In genomic region chr17:69596141-69596540, GRCh38 we compare ENCODE assay signal across 29 cellular contexts.
"Had no signal": no experiment of that assay in that cellular context is flagged by ENCODE, and none has a peak within 500 bp of the region (broad histone marks: within the 10 kb centered on the region; RNA-seq: fewer than 3 reads in every experiment).

No MANE protein-coding gene starts in this region.

- H3K27me3 Mint-ChIP-seq: activated T-cell treated with anti-CD3 and anti-CD28 coated beads, Interleukin-2, amount 50 U/mL, for 24 hours had no signal

- H3K27me3 ChIP-seq: ascending aorta, breast epithelium, cardiac muscle cell, colonic mucosa had no signal

- H3K4me3 ChIP-seq: ascending aorta, breast epithelium, cardiac muscle cell, colonic mucosa had no signal

- H3K27ac ChIP-seq: ascending aorta, breast epithelium, cardiac muscle cell, colonic mucosa, VCaP had no signal

- H3K4me1 Mint-ChIP-seq: activated CD4-positive, alpha-beta memory T cell treated with anti-CD3 and anti-CD28 coated beads, Interleukin-2, amount 10 ng/mL, durations not matched to agents 7 days and 5 days; activated CD4-positive, alpha-beta T cell treated with anti-CD3 and anti-CD28 coated beads, Interleukin-2, amount 10 ng/mL, durations not matched to agents 7 days and 5 days; activated naive CD4-positive, alpha-beta T cell treated with anti-CD3 and anti-CD28 coated beads, Interleukin-2, amount 10 ng/mL, durations not matched to agents 7 days and 5 days; activated naive CD8-positive, alpha-beta T cell treated with anti-CD3 and anti-CD28 coated beads, Interleukin-2, amount 10 ng/mL, durations not matched to agents 7 days and 5 days; brain; WTC11 had no signal

- H3K27ac Mint-ChIP-seq: activated CD4-positive, alpha-beta memory T cell treated with anti-CD3 and anti-CD28 coated beads, Interleukin-2, amount 10 ng/mL, durations not matched to agents 7 days and 5 days; activated CD4-positive, alpha-beta T cell treated with anti-CD3 and anti-CD28 coated beads, Interleukin-2, amount 10 ng/mL, durations not matched to agents 7 days and 5 days; activated naive CD4-positive, alpha-beta T cell treated with anti-CD3 and anti-CD28 coated beads, Interleukin-2, amount 10 ng/mL, durations not matched to agents 7 days and 5 days; activated naive CD4-positive, alpha-beta T cell treated with anti-CD3 and anti-CD28 coated beads, Interleukin-2, amount 50 U/mL, for 72 hours; activated naive CD8-positive, alpha-beta T cell treated with anti-CD3 and anti-CD28 coated beads, Interleukin-2, amount 10 ng/mL, durations not matched to agents 7 days and 5 days; activated T-cell treated with anti-CD3 and anti-CD28 coated beads, Interleukin-2, amount 50 U/mL, for 24 hours; activated T-cell treated with anti-CD3 and anti-CD28 coated beads, Interleukin-2, amount 50 U/mL, for 72 hours; brain; WTC11 had no signal

- H3K4me1 ChIP-seq: ascending aorta, breast epithelium, colonic mucosa had no signal

- H3K9me3 Mint-ChIP-seq: activated CD4-positive, alpha-beta memory T cell treated with anti-CD3 and anti-CD28 coated beads, Interleukin-2, amount 10 ng/mL, durations not matched to agents 7 days and 5 days; activated CD4-positive, alpha-beta T cell treated with anti-CD3 and anti-CD28 coated beads, Interleukin-2, amount 10 ng/mL, durations not matched to agents 7 days and 5 days; activated naive CD4-positive, alpha-beta T cell treated with anti-CD3 and anti-CD28 coated beads, Interleukin-2, amount 10 ng/mL, durations not matched to agents 7 days and 5 days; activated naive CD4-positive, alpha-beta T cell treated with anti-CD3 and anti-CD28 coated beads, Interleukin-2, amount 50 U/mL, for 72 hours; activated naive CD8-positive, alpha-beta T cell treated with anti-CD3 and anti-CD28 coated beads, Interleukin-2, amount 10 ng/mL, durations not matched to agents 7 days and 5 days; activated T-cell treated with anti-CD3 and anti-CD28 coated beads, Interleukin-2, amount 50 U/mL, for 24 hours; activated T-cell treated with anti-CD3 and anti-CD28 coated beads, Interleukin-2, amount 50 U/mL, for 72 hours; WTC11 had no signal

- DNase-seq: activated CD4-positive, alpha-beta memory T cell treated with anti-CD3 and anti-CD28 coated beads, Interleukin-2, amount 10 ng/mL, durations not matched to agents 7 days and 5 days; activated CD4-positive, alpha-beta T cell treated with anti-CD3 and anti-CD28 coated beads for 1 hour; activated CD4-positive, alpha-beta T cell treated with anti-CD3 and anti-CD28 coated beads for 4 hours; activated CD4-positive, alpha-beta T cell treated with anti-CD3 and anti-CD28 coated beads, Interleukin-2, amount 10 ng/mL, durations not matched to agents 7 days and 5 days; activated CD4-positive, alpha-beta T cell treated with anti-CD3 and anti-CD28 coated beads, Interleukin-2, amount 50 U/mL, for 4 hours; activated CD8-positive, alpha-beta memory T cell treated with anti-CD3 and anti-CD28 coated beads, Interleukin-2, amount 50 U/mL, for 48 hours; activated gamma-delta T cell; activated naive CD4-positive, alpha-beta T cell; activated naive CD4-positive, alpha-beta T cell treated with anti-CD3 and anti-CD28 coated beads, Interleukin-2, amount 10 ng/mL, durations not matched to agents 7 days and 5 days; activated naive CD8-positive, alpha-beta T cell treated with anti-CD3 and anti-CD28 coated beads, Interleukin-2, amount 10 ng/mL, durations not matched to agents 7 days and 5 days; activated T-cell treated with anti-CD3 and anti-CD28 coated beads for 4 hours; activated T-cell treated with anti-CD3 and anti-CD28 coated beads, Interleukin-2, amount 50 U/mL, for 24 hours; activated T-cell treated with anti-CD3 and anti-CD28 coated beads, Interleukin-2, amount 50 U/mL, for 72 hours; central memory CD4-positive, alpha-beta T cell; cerebellar nuclear complex; colonic mucosa; effector CD8-positive, alpha-beta T cell; foreskin fibroblast; T-helper 2 cell had no signal

- FAIRE-seq: endometrium, frontal cortex had no signal

- H3K9me3 ChIP-seq: ascending aorta, breast epithelium, colonic mucosa had no signal

- H3K4me3 Mint-ChIP-seq: activated CD4-positive, alpha-beta memory T cell treated with anti-CD3 and anti-CD28 coated beads, Interleukin-2, amount 10 ng/mL, durations not matched to agents 7 days and 5 days; activated CD4-positive, alpha-beta T cell treated with anti-CD3 and anti-CD28 coated beads, Interleukin-2, amount 10 ng/mL, durations not matched to agents 7 days and 5 days; activated naive CD4-positive, alpha-beta T cell treated with anti-CD3 and anti-CD28 coated beads, Interleukin-2, amount 10 ng/mL, durations not matched to agents 7 days and 5 days; activated naive CD8-positive, alpha-beta T cell treated with anti-CD3 and anti-CD28 coated beads, Interleukin-2, amount 10 ng/mL, durations not matched to agents 7 days and 5 days; activated T-cell treated with anti-CD3 and anti-CD28 coated beads, Interleukin-2, amount 50 U/mL, for 24 hours; activated T-cell treated with anti-CD3 and anti-CD28 coated beads, Interleukin-2, amount 50 U/mL, for 72 hours; brain; WTC11 had no signal

- ATAC-seq: activated naive CD4-positive, alpha-beta T cell treated with anti-CD3 and anti-CD28 coated beads, Interleukin-2, amount 50 U/mL, for 72 hours; activated T-cell treated with anti-CD3 and anti-CD28 coated beads, Interleukin-2, amount 50 U/mL, for 72 hours; esophagus mucosa; WTC11 had no signal

- H3K36me3 ChIP-seq: ascending aorta, breast epithelium, cardiac muscle cell, colonic mucosa had no signal

- H3K36me3 Mint-ChIP-seq: activated naive CD4-positive, alpha-beta T cell treated with anti-CD3 and anti-CD28 coated beads, Interleukin-2, amount 10 ng/mL, durations not matched to agents 7 days and 5 days; activated naive CD4-positive, alpha-beta T cell treated with anti-CD3 and anti-CD28 coated beads, Interleukin-2, amount 50 U/mL, for 72 hours; brain; WTC11 had no signal
